ENCODE assay signal across 22 cellular contexts in genomic region chr3:122421101-122421500, GRCh38.
"Had no signal": no experiment of that assay in that cellular context is flagged by ENCODE, and none has a peak within 500 bp of the region (broad histone marks: within the 10 kb centered on the region; RNA-seq: fewer than 3 reads in every experiment).

No MANE protein-coding gene starts in this region.

- DNase-seq: IMR-90, Karpas-422, KG1, MM.1S, NCI-H1092 treated with DMSO at 0.1 percent for 48 hours, NCI-H1436, NCI-H187, NCI-H2029, NCI-H2081 treated with DMSO at 0.1 percent for 48 hours, NCI-H2171, NCI-H226, NCI-H446, NCI-H510A, NCI-H524 treated with DMSO at 0.1 percent for 48 hours, NCI-H69, NCI-H774, PC-3, SHP77 treated with DMSO at 0.1 percent for 48 hours, SJCRH30 had no signal

- H3K4me1 ChIP-seq: SJCRH30 had no signal

- H3K4me3 ChIP-seq: SJCRH30 had no signal

- ATAC-seq: HepG2, Panc1, PC-3 had no signal

- H3K27ac ChIP-seq: RWPE1, SJCRH30 had no signal

- H3K9me3 ChIP-seq: SJCRH30 had no signal

- FAIRE-seq: HepG2 had no signal
